Comparison of ENCODE assay signal across 3 cellular contexts in genomic region chr13:94920578-94920977, GRCh38.
"Had no signal": no experiment of that assay in that cellular context is flagged by ENCODE, and none has a peak within 500 bp of the region (broad histone marks: within the 10 kb centered on the region; RNA-seq: fewer than 3 reads in every experiment).

No MANE protein-coding gene starts in this region.

- DNase-seq: GDM1, GF-D8 had no signal

- H3K4me3 ChIP-seq: GM12878 had no signal

- ATAC-seq: GM12878 had no signal
